In genomic region chr2:191691016-191691725, GRCh38 we compare ENCODE assay signal across 8 cellular contexts. TPM values are rescaled to one million over a fixed set of nuclear protein-coding genes. Genes with fewer than 3 reads are reported as not detected.
DNase-seq lines count a peak whose midpoint lies in the region; ATAC-seq and TF ChIP-seq lines count a peak whose summit lies in the region.

No MANE protein-coding gene starts in this region.

- TF ChIP-seq CTCF in GM12864 (IDR thresholded peaks at IDR 0.05; ENCODE audit: low read depth, low read length, missing control alignments) (peak; percentile 77), HFF-Myc (IDR thresholded peaks at IDR 0.05; ENCODE audit: low read depth, low read length, missing control alignments) (peak; percentile 68), lower lobe of right lung (IDR thresholded peaks at IDR 0.05) (peak; percentile 70)

- no peaks in the 10 kb centered on the region for H3K9me3 ChIP-seq in lower lobe of right lung

- H3K4me1 ChIP-seq in lower lobe of right lung: peaks cover 11% of the 10 kb centered on the region

- ATAC-seq in lower lobe of right lung: peak; percentile 82 to 86

- peak; percentile 47 for DNase-seq in AG08396 (ENCODE audit: low spot score)
- peak; percentile 62 for DNase-seq in GM12864 (ENCODE audit: low read depth)
- DNase-seq in HFF-Myc (ENCODE audit: extremely low read depth, low read depth): peak; percentile 88
- DNase-seq in MV-4-11 (lab: John Stamatoyannopoulos, UW): peak; percentile 74
- DNase-seq in T follicular helper cell (ENCODE audit: low read depth): peak; percentile 34
- peak; percentile 89 for DNase-seq in dedifferentiated amniotic fluid mesenchymal stem cell (ENCODE audit: extremely low spot score)
- DNase-seq in lower lobe of right lung: no peak
- peak; percentile 59 for DNase-seq in ureter (ENCODE audit: low spot score)

- H3K36me3 ChIP-seq in lower lobe of right lung: peaks cover 18% of the 10 kb centered on the region

- no peak overlapping the region for H3K4me3 ChIP-seq in GM12864 (ENCODE audit: low read depth, low read length)
- no peak overlapping the region for H3K4me3 ChIP-seq in HFF-Myc (replicated peaks; ENCODE audit: low read depth, low read length)
- H3K4me3 ChIP-seq in lower lobe of right lung: no peak overlapping the region

- no peaks in the 10 kb centered on the region for H3K27me3 ChIP-seq in lower lobe of right lung (ENCODE audit: low read depth)

- intact Hi-C loops in lower lobe of right lung (cut with DNase I): no loop called here

- no peak overlapping the region for H3K27ac ChIP-seq in lower lobe of right lung

RNA-seq across cellular contexts. Expression of gene NABP1, which starts 13.2 kb away (rescaled TPM):
- total RNA-seq in lower lobe of right lung (48.6 TPM), ureter (40.8 TPM)
